In genomic region chr2:190178066-190178722, GRCh38 we compare ENCODE assay signal across 20 cellular contexts.
DNase-seq lines count a peak whose midpoint lies in the region; ATAC-seq and TF ChIP-seq lines count a peak whose summit lies in the region.
"Had no signal": no experiment of that assay in that cellular context is flagged by ENCODE, and none has a peak within 500 bp of the region (broad histone marks: within the 10 kb centered on the region; RNA-seq: fewer than 3 reads in every experiment).

No MANE protein-coding gene starts in this region.

- 90 to 94% methylated on average over 8 to 11 of the region's 11 CpGs for WGBS in endodermal cell (ENCODE audit: insufficient coverage in 1 of 2, insufficient read length in 1 of 2), 2 experiments
- WGBS in neuronal stem cell (ENCODE audit: extremely low coverage in 2 of 2, insufficient read length in 2 of 2, insufficient replicate concordance in 1 of 2), 2 donors, result no CpG with 5 or more reads among the region's 11 CpGs

- H3K36me3 Mint-ChIP-seq in endodermal cell (ENCODE audit: low read depth), result no peaks in the 10 kb centered on the region

- H4K91ac ChIP-seq in neuronal stem cell (ENCODE audit: low read depth, low read length, poor library complexity), result no peak overlapping the region

- H3K27ac ChIP-seq in caudate nucleus (ENCODE audit: low read depth, low read length) (peak overlapping the region; percentile 96), endodermal cell (ENCODE audit: low read depth, low read length) (no peak overlapping the region), neuronal stem cell (replicated peaks; ENCODE audit: low read length) (no peak overlapping the region), vagina (peak overlapping the region; percentile 96)
- H3K27ac ChIP-seq: BLaER1, RWPE1, SK-N-MC had no signal

- H3K27ac Mint-ChIP-seq in endodermal cell, result no peak overlapping the region
- H3K27ac Mint-ChIP-seq: CD4-positive, alpha-beta T cell had no signal

- H3K79me1 ChIP-seq in neuronal stem cell (ENCODE audit: low read depth, low read length), result no peaks in the 10 kb centered on the region

- H3K4me3 Mint-ChIP-seq in endodermal cell, result no peak overlapping the region

- H4K8ac ChIP-seq in neuronal stem cell (ENCODE audit: low read depth, low read length), result no peak overlapping the region

- TF ChIP-seq POLR2A in vagina (IDR thresholded peaks at IDR 0.05), result no peak

- H2BK120ac ChIP-seq in neuronal stem cell (ENCODE audit: low read depth, low read length), result no peak overlapping the region

- H3K18ac ChIP-seq in neuronal stem cell (ENCODE audit: low read length), result no peak overlapping the region

- H3K4me1 Mint-ChIP-seq in endodermal cell, result peaks cover 18% of the 10 kb centered on the region

- DNase-seq in caudate nucleus (lab: John Stamatoyannopoulos, UW), result no peak
- no peak for DNase-seq in endodermal cell
- no peak for DNase-seq in neuronal stem cell (ENCODE audit: low spot score)
- DNase-seq in vagina (ENCODE audit: extremely low spot score in 2 of 2), result no peak
- DNase-seq in midbrain (lab: John Stamatoyannopoulos, UW), result no peak
- DNase-seq in NCI-H748 treated with DMSO at 0.1 percent for 48 hours (lab: John Stamatoyannopoulos, UW), result no peak
- DNase-seq: CD4-positive, alpha-beta T cell; COR-L47; DMS79; MG63; NCI-H1417 treated with DMSO at 0.1 percent for 48 hours; NCI-H187; NCI-H510A; NCI-H774; NK-92 treated with Interleukin-12 subunit alpha and Interleukin-12 subunit beta, amount 100 ng/mL, for 24 hours; SHP77 treated with DMSO at 0.1 percent for 48 hours had no signal

- H3K9me3 ChIP-seq in endodermal cell (ENCODE audit: control insufficient read depth, low read length) (peaks cover 15% of the 10 kb centered on the region), neuronal stem cell (replicated peaks in 1 of 2; ENCODE audit: control insufficient read depth in 2 of 2, insufficient read depth in 1 of 2, low read depth in 1 of 2, low read length in 2 of 2) (peaks cover 0 to 2% of the 10 kb centered on the region in 2 donors), vagina (no peaks in the 10 kb centered on the region)
- H3K9me3 ChIP-seq: MG63 had no signal

- no peak overlapping the region for H3K4me2 ChIP-seq in neuronal stem cell (ENCODE audit: insufficient read depth, low read length, poor library complexity, severe bottlenecking)
- H3K4me2 ChIP-seq: BLaER1 had no signal

- TF ChIP-seq CTCF in endodermal cell (conservative IDR thresholded peaks at IDR 0.05) (peak; percentile 18), vagina (IDR thresholded peaks at IDR 0.05) (no peak)

- no peak overlapping the region for H3K23ac ChIP-seq in neuronal stem cell (ENCODE audit: low read depth, low read length, poor library complexity)

- H3K4me3 ChIP-seq in endodermal cell (ENCODE audit: low read length) (no peak overlapping the region), neuronal stem cell (ENCODE audit: low read length in 2 of 2) (no peak overlapping the region), vagina (no peak overlapping the region)
- H3K4me3 ChIP-seq: BLaER1, MG63, SK-N-MC had no signal

- H3K4me1 ChIP-seq in endodermal cell (ENCODE audit: control insufficient read depth, insufficient read depth, low read length), result peaks cover 5% of the 10 kb centered on the region
- peaks cover 2 to 11% of the 10 kb centered on the region in 2 donors for H3K4me1 ChIP-seq in neuronal stem cell (ENCODE audit: control insufficient read depth in 2 of 2, insufficient read depth in 1 of 2, low read depth in 1 of 2, low read length in 2 of 2)
- H3K4me1 ChIP-seq in vagina, result peaks cover 32% of the 10 kb centered on the region
- H3K4me1 ChIP-seq: BLaER1 had no signal

- H2BK15ac ChIP-seq in neuronal stem cell (ENCODE audit: low read length), result peak overlapping the region; percentile 54

- no peak overlapping the region for H3K4ac ChIP-seq in neuronal stem cell (ENCODE audit: low read length)

- H2AK5ac ChIP-seq in neuronal stem cell (ENCODE audit: low read depth, low read length), result peak overlapping the region; percentile 95

- peaks cover 21% of the 10 kb centered on the region for H3K27me3 Mint-ChIP-seq in endodermal cell (ENCODE audit: insufficient read depth)

- no peak overlapping the region for H3K14ac ChIP-seq in neuronal stem cell (ENCODE audit: low read length)

- H2BK12ac ChIP-seq in neuronal stem cell (ENCODE audit: low read length), result no peak overlapping the region

- H3K27me3 ChIP-seq in endodermal cell (ENCODE audit: control insufficient read depth, insufficient read depth, low read length, poor library complexity, severe bottlenecking) (peaks cover 12% of the 10 kb centered on the region), neuronal stem cell (ENCODE audit: control insufficient read depth in 3 of 3, insufficient read depth in 3 of 3, low read depth in 1 of 3, low read length in 3 of 3) (no peaks in the 10 kb centered on the region), vagina (no peaks in the 10 kb centered on the region)
- H3K27me3 ChIP-seq: MG63 had no signal

- H2AFZ ChIP-seq in neuronal stem cell (ENCODE audit: low read length), result no peak overlapping the region

- H3K9ac ChIP-seq in endodermal cell (ENCODE audit: extremely low read depth, low read length, poor library complexity, severe bottlenecking) (no peak overlapping the region), neuronal stem cell (ENCODE audit: low read depth, low read length, poor library complexity) (no peak overlapping the region)
- H3K9ac ChIP-seq: BLaER1 had no signal

- no peaks in the 10 kb centered on the region for H3K36me3 ChIP-seq in endodermal cell (ENCODE audit: control insufficient read depth, insufficient read depth, low read length)
- no peaks in the 10 kb centered on the region for H3K36me3 ChIP-seq in neuronal stem cell (replicated peaks in 1 of 2; ENCODE audit: control insufficient read depth in 2 of 2, insufficient read depth in 2 of 2, low read length in 2 of 2)
- no peaks in the 10 kb centered on the region for H3K36me3 ChIP-seq in vagina
- H3K36me3 ChIP-seq: BLaER1, MG63 had no signal

- H3K9me3 Mint-ChIP-seq in endodermal cell, result peaks cover 9% of the 10 kb centered on the region

- ATAC-seq in HG03565 (IDR thresholded peaks at IDR 0.05; ENCODE audit: unreplicated experiment), result no peak

- no peak overlapping the region for H2BK5ac ChIP-seq in neuronal stem cell (ENCODE audit: low read length)

- intact Hi-C loops in vagina (cut with DNase I), result no loop called here

Comparison
In these comparisons a context has a peak if more than half of its experiments do, and no peak if none do; other contexts are left out.
1. H3K27ac ChIP-seq: peak in caudate nucleus (single experiment) and vagina (single experiment); none in endodermal cell (single experiment) and neuronal stem cell (single experiment).